In genomic region chr16:53074296-53074695, GRCh38 we compare ENCODE assay signal across 6 cellular contexts. TPM values are rescaled to one million over a fixed set of nuclear protein-coding genes. Genes with fewer than 3 reads are reported as not detected.
DNase-seq lines count a peak whose midpoint lies in the region; TF ChIP-seq lines count a peak whose summit lies in the region.
"Not testable (repeated sequence)": the region's sequence is repeated elsewhere in the genome, so short reads cannot be mapped to it uniquely, and the experiment has no call there.
"Had no signal": no experiment of that assay in that cellular context is flagged by ENCODE, and none has a peak within 500 bp of the region (broad histone marks: within the 10 kb centered on the region; RNA-seq: fewer than 3 reads in every experiment).

No MANE protein-coding gene starts in this region.

- CTCF ChIA-PET in A673 (lab: Charles Lee); RWPE1 (lab: Yijun Ruan, JAX): not testable (repeated sequence)

- H3K27me3 ChIP-seq in A673 (replicated peaks; ENCODE audit: insufficient read depth, low read depth, low read length, poor library complexity); left ventricle myocardium inferior (ENCODE audit: low read depth): not testable (repeated sequence)

- H3K27ac ChIP-seq in A673 (ENCODE audit: low read depth, low read length, poor library complexity, severe bottlenecking) = not testable (repeated sequence)
- peak overlapping the region; percentile 9; the same call in 1 of the 2 replicates for H3K27ac ChIP-seq in RWPE1
- H3K27ac ChIP-seq in left ventricle myocardium inferior (replicated peaks) = peak overlapping the region; percentile 7

- POLR2A ChIA-PET in A673 (lab: Charles Lee; ENCODE audit: low non-redundant PET); RWPE1 (lab: Yijun Ruan, JAX; ENCODE audit: low non-redundant PET): not testable (repeated sequence)

- peaks cover 12% of the 10 kb centered on the region for H3K9me3 Mint-ChIP-seq in nephron

- intact Hi-C loops in A673 (cut with micrococcal nuclease; ENCODE audit: unreplicated experiment); left ventricle myocardium inferior (cut with micrococcal nuclease): not testable (repeated sequence)

- H3K4me3 ChIP-seq in A673 (ENCODE audit: low read depth, low read length, poor library complexity, severe bottlenecking); left ventricle myocardium inferior: not testable (repeated sequence)

- peaks cover 13% of the 10 kb centered on the region for H3K9me3 ChIP-seq in A673 (ENCODE audit: low read depth, low read length, poor library complexity, severe bottlenecking)
- not testable (repeated sequence) for H3K9me3 ChIP-seq in left ventricle myocardium inferior (replicated peaks)

- not testable (repeated sequence) for H3K27me3 Mint-ChIP-seq in nephron (ENCODE audit: low read depth)

- peak; percentile 63 for DNase-seq in A673 (ENCODE audit: low spot score)
- not testable (repeated sequence) for DNase-seq in RWPE1 (ENCODE audit: low spot score); left ventricle myocardium inferior

- not testable (repeated sequence) for H3K4me3 Mint-ChIP-seq in nephron

- BruUV-seq in A673 (replicated peaks; lab: Mats Ljungman, UMichigan) = not testable (repeated sequence)

- peaks cover 48% of the 10 kb centered on the region for H3K4me1 Mint-ChIP-seq in nephron

- H3K4me1 ChIP-seq in A673 (ENCODE audit: insufficient read depth, low read length, poor library complexity, severe bottlenecking) (peaks cover 34% of the 10 kb centered on the region), left ventricle myocardium inferior (peaks cover 56% of the 10 kb centered on the region)

- peaks cover 47% of the 10 kb centered on the region for H3K36me3 Mint-ChIP-seq in nephron (ENCODE audit: low read depth)

- not testable (repeated sequence) for TF ChIP-seq CTCF in A673 (conservative IDR thresholded peaks at IDR 0.05; ENCODE audit: low read depth, low read length); RWPE1 (conservative IDR thresholded peaks at IDR 0.05; ENCODE audit: low read depth); left ventricle myocardium inferior (IDR thresholded peaks at IDR 0.05; ENCODE audit: borderline replicate concordance); nephron (IDR thresholded peaks at IDR 0.05; ENCODE audit: unreplicated experiment in 3 of 3)

- H3K36me3 ChIP-seq in A673 (ENCODE audit: insufficient read depth, low read length, poor library complexity, severe bottlenecking); left ventricle myocardium inferior: not testable (repeated sequence)

- peak overlapping the region in 2 of 3 experiments; percentile 62 to 79 for H3K27ac Mint-ChIP-seq in nephron

RNA-seq across cellular contexts. Expression of gene CHD9, which starts 19.5 kb away (rescaled TPM):
- total RNA-seq in A673 (2021) (64.1 and 76.8 TPM in 2 replicates), left ventricle myocardium inferior (38.9 TPM)

RNA-seq across cellular contexts. Expression of gene CHD9NB, which starts 21.6 kb away (rescaled TPM):
- total RNA-seq in A673 (2021) (3.8 and 4.3 TPM in 2 replicates), left ventricle myocardium inferior (0.77 TPM)
- total RNA-seq: CD4-positive, alpha-beta memory T cell; CD4-positive, CD25-positive, alpha-beta regulatory T cell had no signal
